8 cellular contexts compared by ENCODE assay signal in the genomic region with DNA sequence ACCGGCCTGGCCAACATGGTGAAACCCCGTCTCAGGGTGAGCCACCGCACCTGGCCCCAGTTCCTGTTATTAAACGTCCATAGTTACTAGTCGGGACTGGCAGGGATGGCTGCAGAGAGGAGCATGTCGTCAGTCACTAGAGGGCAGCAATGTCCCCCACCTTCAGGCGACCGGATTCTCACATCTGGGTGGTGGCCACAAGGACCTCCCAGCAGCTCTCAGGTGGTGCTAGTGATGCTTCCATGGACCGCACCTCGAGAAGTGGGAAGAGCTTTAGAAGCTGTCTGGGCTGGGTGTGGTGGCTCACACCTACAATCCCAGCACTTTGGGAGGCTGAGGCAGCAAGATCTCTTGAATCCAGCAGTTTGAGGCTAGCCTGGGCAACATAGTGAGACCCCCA. TPM values are rescaled to one million over a fixed set of nuclear protein-coding genes. Genes with fewer than 3 reads are reported as not detected.
DNase-seq lines count a peak whose midpoint lies in the region; ATAC-seq and TF ChIP-seq lines count a peak whose summit lies in the region.

No MANE protein-coding gene starts in this region.

- H3K27me3 ChIP-seq in neutrophil = no peaks in the 10 kb centered on the region
- H3K27me3 ChIP-seq in ovary = no peaks in the 10 kb centered on the region

- WGBS in ovary, 3 donors = 16 to 19% (median 18%) methylated on average over 10 of the region's 10 CpGs

- H3K27ac ChIP-seq in neutrophil (peak overlapping the region; percentile 27), ovary (no peak overlapping the region)

- peak; percentile 36 for DNase-seq in EL
- DNase-seq in UCSD-AML1 (lab: John Stamatoyannopoulos, UW; ENCODE audit: unreplicated experiment) = peak; percentile 71
- DNase-seq in dermis blood vessel endothelial cell = peak; percentile 87
- DNase-seq in OCI-M2 (lab: John Stamatoyannopoulos, UW; ENCODE audit: unreplicated experiment) = no peak
- DNase-seq in ovary = no peak

- peak; percentile 34; the same call in 1 of the 2 replicates for TF ChIP-seq CTCF in LNCAP (IDR thresholded peaks at IDR 0.05)
- peak; percentile 45 for TF ChIP-seq CTCF in neutrophil (IDR thresholded peaks at IDR 0.05)
- no peak for TF ChIP-seq CTCF in ovary (IDR thresholded peaks at IDR 0.05)

- no peak for TF ChIP-seq POLR2A in ovary (IDR thresholded peaks at IDR 0.05)

- H3K9me3 ChIP-seq in neutrophil (no peaks in the 10 kb centered on the region), ovary (no peaks in the 10 kb centered on the region)

- H3K36me3 ChIP-seq in neutrophil (peaks cover 14% of the 10 kb centered on the region), ovary (no peaks in the 10 kb centered on the region)

- intact Hi-C loops in ovary (cut with DNase I) = no loop called here

- no peak for TF ChIP-seq EP300 in ovary (IDR thresholded peaks at IDR 0.05)

- H3K4me3 ChIP-seq in neutrophil (ENCODE audit: low read depth in 1 of 2, low read length in 1 of 2) (no peak overlapping the region), ovary (no peak overlapping the region)

- peak; percentile 82 for ATAC-seq in GM21390 (IDR thresholded peaks at IDR 0.05; ENCODE audit: unreplicated experiment)

- peaks cover 43 to 47% of the 10 kb centered on the region in 2 experiments for H3K4me1 ChIP-seq in neutrophil (ENCODE audit: control insufficient read depth in 1 of 2, insufficient read depth in 1 of 2, low read depth in 1 of 2, low read length in 1 of 2)
- H3K4me1 ChIP-seq in ovary (ENCODE audit: insufficient read depth) = no peaks in the 10 kb centered on the region

RNA-seq across cellular contexts. Expression of a gene that starts 13.3 kb away (rescaled TPM):
- total RNA-seq in dermis blood vessel endothelial cell (23.6 and 64.7 TPM in 2 replicates), ovary (1 to 10 TPM in 6 of 7 donors, under 1 TPM in 1; 0.12 to 4.1 (median 1.8) TPM)
- 1 to 10 TPM; 4.7 to 5.1 TPM for polyA plus RNA-seq in ovary

RNA-seq across cellular contexts. Expression of a gene that starts 54.7 kb away (rescaled TPM):
- total RNA-seq in dermis blood vessel endothelial cell (not detected in 2 replicates), ovary (1 to 10 TPM in 6 of 7 donors, under 1 TPM in 1; 0.73 to 5.2 (median 2.2) TPM)
- polyA plus RNA-seq in ovary = 1 to 10 TPM; 1.3 to 8.0 TPM

Comparison
In these comparisons a context has a peak if more than half of its experiments do, and no peak if none do; other contexts are left out.
1. DNase-seq: peak in EL (single experiment), UCSD-AML1 (single experiment) and dermis blood vessel endothelial cell (single experiment); none in OCI-M2 (single experiment) and ovary (0 of 5).
2. CTCF ChIP-seq: peak in LNCAP (single experiment) and neutrophil (single experiment); none in ovary (0 of 3).